Comparison of ENCODE assay signal across 21 cellular contexts in the genomic region with DNA sequence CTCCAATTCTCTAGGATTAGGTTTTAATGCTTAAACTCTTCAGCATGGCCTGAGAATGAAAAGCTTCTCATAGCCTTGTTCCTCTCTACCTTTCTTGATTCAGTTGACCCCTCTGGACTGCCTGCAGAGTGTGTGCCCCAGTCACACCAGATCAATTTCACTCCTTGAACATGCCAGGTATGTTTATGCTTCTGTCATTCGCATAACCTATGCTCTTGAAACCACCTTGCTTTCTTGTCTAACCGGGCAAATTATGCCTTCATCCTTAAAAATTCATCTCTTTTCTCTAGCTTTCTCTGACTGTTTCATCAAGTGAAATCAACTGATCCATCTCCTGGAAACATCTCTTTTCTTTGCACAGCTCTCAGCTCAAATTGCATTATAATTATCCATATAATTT. TPM values are rescaled to one million over a fixed set of nuclear protein-coding genes. Genes with fewer than 3 reads are reported as not detected.
"Had no signal": no experiment of that assay in that cellular context is flagged by ENCODE, and none has a peak within 500 bp of the region (broad histone marks: within the 10 kb centered on the region; RNA-seq: fewer than 3 reads in every experiment).

No MANE protein-coding gene starts in this region.

- DNase-seq: IMR-90, Karpas-422, KG1, MG63, NCI-H1092 treated with DMSO at 0.1 percent for 48 hours, NCI-H1436, NCI-H187 treated with DMSO at 0.1 percent for 48 hours, NCI-H2029 treated with DMSO at 0.1 percent for 48 hours, NCI-H2171, NCI-H226, NCI-H446, NCI-H510A, NCI-H524 treated with DMSO at 0.1 percent for 48 hours, NCI-H69, NCI-H774, PC-3, SHP77 had no signal

- H3K27ac ChIP-seq: RWPE1 had no signal

- H3K4me3 ChIP-seq: MG63 had no signal

- FAIRE-seq: HepG2 had no signal

- H3K27me3 ChIP-seq: MG63 had no signal

- H3K9me3 ChIP-seq: MG63 had no signal

- H3K36me3 ChIP-seq: MG63 had no signal

RNA-seq across cellular contexts. Expression of gene CDH11, which starts 42.3 kb away (rescaled TPM):
- total RNA-seq: HepG2, OCI-LY7, SK-MEL-5 had no signal
- polyA plus RNA-seq: HepG2 had no signal
